In genomic region chr12:50258167-50258551, GRCh38 we compare ENCODE assay signal across 10 cellular contexts. TPM values are rescaled to one million over a fixed set of nuclear protein-coding genes. Genes with fewer than 3 reads are reported as not detected.
A peak's percentile ranks its signal among the peaks of the same experiment; 100 is the strongest.
DNase-seq lines count a peak whose midpoint lies in the region; ATAC-seq, FAIRE-seq and TF ChIP-seq lines count a peak whose summit lies in the region.
"Had no signal": no experiment of that assay in that cellular context is flagged by ENCODE, and none has a peak within 500 bp of the region (broad histone marks: within the 10 kb centered on the region; RNA-seq: fewer than 3 reads in every experiment).

No MANE protein-coding gene starts in this region.

- H3K4me1 ChIP-seq in colonic mucosa (peaks cover 6% of the 10 kb centered on the region), HepG2 (ENCODE audit: insufficient read depth, low read length) (peaks cover 86% of the 10 kb centered on the region), spleen (peaks cover 0 to 49% (median 8%) of the 10 kb centered on the region in 6 donors), neural progenitor cell (no peaks in the 10 kb centered on the region)

- no peaks in the 10 kb centered on the region for H3K9me3 ChIP-seq in colonic mucosa
- H3K9me3 ChIP-seq in HepG2 (ENCODE audit: low read length), result no peaks in the 10 kb centered on the region
- H3K9me3 ChIP-seq in spleen, result no peaks in the 10 kb centered on the region
- H3K9me3 ChIP-seq in neural progenitor cell (ENCODE audit: low read depth), result no peaks in the 10 kb centered on the region

- no peak overlapping the region for H3K27ac Mint-ChIP-seq in neural progenitor cell
- H3K27ac Mint-ChIP-seq: CD8-positive, alpha-beta T cell had no signal

- no peak for TF ChIP-seq RAD21 in HepG2 (CRISPR knock-in tag; IDR thresholded peaks at IDR 0.05)

- 71% methylated on average over 5 of the region's 5 CpGs for WGBS in HepG2 (ENCODE audit: low lambda C conversion rate)
- WGBS in spleen, 5 donors, result 65 to 88% (median 82%) methylated on average over 5 of the region's 5 CpGs

- in situ Hi-C loops in HepG2 (cut with HindIII; ENCODE audit: extremely low pct_ligation_motif_present, low pct_unique_long_range_greater_than_20kb), result no loop called here

- no peak overlapping the region for H3K4me3 ChIP-seq in colonic mucosa
- H3K4me3 ChIP-seq in HepG2 (replicated peaks in 1 of 3; ENCODE audit: insufficient read depth in 1 of 3, low read depth in 2 of 3, low read length in 3 of 3), result no peak overlapping the region
- H3K4me3 ChIP-seq in spleen, result no peak overlapping the region
- H3K4me3 ChIP-seq in neural progenitor cell, result no peak overlapping the region

- H3K79me2 ChIP-seq in HepG2 (ENCODE audit: insufficient read depth, low read length), result no peaks in the 10 kb centered on the region
- no peaks in the 10 kb centered on the region for H3K79me2 ChIP-seq in neural progenitor cell (ENCODE audit: low read depth)

- no peaks in the 10 kb centered on the region for H3K27me3 ChIP-seq in colonic mucosa
- no peaks in the 10 kb centered on the region for H3K27me3 ChIP-seq in HepG2 (ENCODE audit: control insufficient read depth in 1 of 2, insufficient read depth in 2 of 2, low read length in 2 of 2)
- H3K27me3 ChIP-seq in spleen (replicated peaks in 1 of 7), result no peaks in the 10 kb centered on the region
- H3K27me3 ChIP-seq in neural progenitor cell, result no peaks in the 10 kb centered on the region

- no peaks in the 10 kb centered on the region for H3K9me3 Mint-ChIP-seq in neural progenitor cell
- H3K9me3 Mint-ChIP-seq: CD8-positive, alpha-beta T cell had no signal

- TF ChIP-seq POLR2A in HepG2 (IDR thresholded peaks at IDR 0.05; ENCODE audit: insufficient read depth in 1 of 2, low read depth in 2 of 2, low read length in 2 of 2), result no peak
- no peak for TF ChIP-seq POLR2A in spleen (IDR thresholded peaks at IDR 0.05)

- no TSS peak for BruUV-seq in HepG2 (replicated peaks; lab: Mats Ljungman, UMichigan)

- intact Hi-C loops in colonic mucosa (cut with DNase I), result no loop called here
- intact Hi-C loops in HepG2 (cut with micrococcal nuclease; ENCODE audit: unreplicated experiment), result no loop called here
- intact Hi-C loops in spleen (cut with DNase I; ENCODE audit: low total_unique reads), result no loop called here

- H3K4me3 Mint-ChIP-seq in neural progenitor cell, result no peak overlapping the region
- H3K4me3 Mint-ChIP-seq: CD8-positive, alpha-beta T cell had no signal

- H3F3A ChIP-seq in neural progenitor cell (ENCODE audit: low read depth), result no peaks in the 10 kb centered on the region

- POLR2A ChIA-PET in HepG2 (lab: Yijun Ruan, JAX), result interaction anchor here (1.2 to 4.3 kb wide), 4 partner anchors 14 to 29 kb away, joined by 3 to 34 read pairs (median 26); partner anchors contain the start of gene LIMA1

- peak; percentile 23 for FAIRE-seq in HTR-8/SVneo (lab: Jason Lieb, UNC)
- no peak for FAIRE-seq in HepG2 (lab: Jason Lieb, UNC)
- FAIRE-seq in RCC 7860 (lab: Jason Lieb, UNC), result no peak

- H2AFZ ChIP-seq in HepG2 (ENCODE audit: low read length) (no peak overlapping the region), neural progenitor cell (replicated peaks) (no peak overlapping the region)

- H3K27me3 Mint-ChIP-seq in neural progenitor cell (ENCODE audit: insufficient read depth, low read depth), result no peaks in the 10 kb centered on the region

- TF ChIP-seq EP300 in HepG2 (IDR thresholded peaks at IDR 0.05; ENCODE audit: low read depth in 2 of 2, low read length in 2 of 2) (no peak), HepG2 (CRISPR knock-in tag; IDR thresholded peaks at IDR 0.05; ENCODE audit: borderline replicate concordance) (no peak)

- H3K4me2 ChIP-seq in HepG2 (ENCODE audit: low read depth, low read length) (no peak overlapping the region), neural progenitor cell (no peak overlapping the region)

- TF ChIP-seq CTCF in colonic mucosa (IDR thresholded peaks at IDR 0.05), result no peak
- no peak for TF ChIP-seq CTCF in HepG2 (CRISPR knock-in tag; IDR thresholded peaks at IDR 0.05)
- no peak for TF ChIP-seq CTCF in spleen (IDR thresholded peaks at IDR 0.05 in 8 of 11, conservative IDR thresholded peaks at IDR 0.05 in 3 of 11)
- no peak for TF ChIP-seq CTCF in neural progenitor cell (IDR thresholded peaks at IDR 0.05)

- H3K4me1 Mint-ChIP-seq in neural progenitor cell, result no peaks in the 10 kb centered on the region

- H4K20me1 ChIP-seq in HepG2 (ENCODE audit: insufficient read depth, low read length), result no peaks in the 10 kb centered on the region
- H4K20me1 ChIP-seq in neural progenitor cell (ENCODE audit: low read depth), result no peaks in the 10 kb centered on the region

- no peaks in the 10 kb centered on the region for H3K36me3 Mint-ChIP-seq in neural progenitor cell
- H3K36me3 Mint-ChIP-seq: CD8-positive, alpha-beta T cell had no signal

- peak overlapping the region; percentile 86 for H3K27ac ChIP-seq in colonic mucosa
- peak overlapping the region; percentile 40 for H3K27ac ChIP-seq in HepG2 (ENCODE audit: extremely low read length, insufficient read depth, low read length)
- H3K27ac ChIP-seq in spleen, result peak overlapping the region in 7 of 8 donors; percentile 9 to 60 (median 40)
- H3K27ac ChIP-seq in neural progenitor cell, result no peak overlapping the region

- ATAC-seq in HepG2 (peak; percentile 32; the same call in 2 of the 3 replicates), GM19467 (IDR thresholded peaks at IDR 0.05; ENCODE audit: unreplicated experiment) (no peak)
- ATAC-seq: CD8-positive, alpha-beta T cell had no signal

- CTCF ChIA-PET in HepG2 (lab: Yijun Ruan, JAX; ENCODE audit: low intra/inter-chr PET ratio, low total read pairs), result no interaction called here

- peak overlapping the region in 1 of 2 donors; percentile 68 for H3K9ac ChIP-seq in colonic mucosa (ENCODE audit: low read depth in 2 of 2, low read length in 2 of 2)
- H3K9ac ChIP-seq in HepG2 (ENCODE audit: insufficient read depth, low read depth, low read length), result no peak overlapping the region
- H3K9ac ChIP-seq in neural progenitor cell, result no peak overlapping the region

- no peaks in the 10 kb centered on the region for H3K36me3 ChIP-seq in colonic mucosa
- H3K36me3 ChIP-seq in HepG2 (replicated peaks in 1 of 2; ENCODE audit: control insufficient read depth in 1 of 2, insufficient read depth in 2 of 2, low read length in 2 of 2), result no peaks in the 10 kb centered on the region
- H3K36me3 ChIP-seq in spleen, result no peaks in the 10 kb centered on the region
- no peaks in the 10 kb centered on the region for H3K36me3 ChIP-seq in neural progenitor cell

- DNase-seq in HTR-8/SVneo (ENCODE audit: insufficient read length, low spot score), result no peak
- DNase-seq in colonic mucosa, result peak; percentile 56
- DNase-seq in HepG2 (ENCODE audit: low spot score), result no peak
- no peak for DNase-seq in spleen
- DNase-seq in neural progenitor cell (ENCODE audit: low spot score), result no peak
- DNase-seq in stimulated activated CD4-positive, alpha-beta T cell treated with anti-CD3 and anti-CD28 coated beads, Interleukin-4, amount 100 ng/mL, for 24 hours, result no peak
- DNase-seq in RCC 7860 (ENCODE audit: low spot score), result no peak
- DNase-seq: CD8-positive, alpha-beta T cell; NCI-H1436 had no signal

TF ChIP-seq in HepG2, 621 proteins besides CTCF, POLR2A, EP300 and RAD21 (continues in another document):
- TF ChIP-seq FOXA1 (IDR thresholded peaks at IDR 0.05) (no peak), FOXA1 (CRISPR knock-in tag; IDR thresholded peaks at IDR 0.05) (0 out of 2 replicates have a peak, but pooled peaks have one; percentile 11), IRF1 (CRISPR knock-in tag; IDR thresholded peaks at IDR 0.05; ENCODE audit: low read depth) (no peak)

RNA-seq across cellular contexts. Expression of gene LIMA1, which starts 25.2 kb away (rescaled TPM):
- 100 to 1,000 TPM; 228 to 385 TPM for total RNA-seq in colonic mucosa
- total RNA-seq in HepG2 (2016; rRNA removed; fragmentation: Illumina TruSeq; extraction: Trizol), result 13.0 and 19.3 TPM in 2 replicates
- total RNA-seq in HepG2 (2016; cell fraction: cytosol; rRNA removed; fragmentation: Illumina TruSeq; extraction: Trizol; ENCODE audit: low read depth), result 0.91 and 1.6 TPM in 2 replicates
- 12.8 and 15.0 TPM in 2 replicates for total RNA-seq in HepG2 (2016; cell fraction: insoluble cytoplasmic fraction; rRNA removed; fragmentation: Illumina TruSeq; extraction: Trizol)
- total RNA-seq in HepG2 (2016; cell fraction: membrane; rRNA removed; fragmentation: Illumina TruSeq; extraction: Trizol), result 4.2 and 5.4 TPM in 2 replicates
- total RNA-seq in HepG2 (2016; cell fraction: nucleus; rRNA removed; fragmentation: Illumina TruSeq; extraction: Trizol), result 14.1 and 15.9 TPM in 2 replicates
- 13.9 and 19.8 TPM in 2 replicates for polyA plus RNA-seq in HepG2 (2011; rRNA removed)
- 5.0 and 7.4 TPM in 2 replicates for polyA plus RNA-seq in HepG2 (2011; cell fraction: cytosol; rRNA removed)
- polyA plus RNA-seq in HepG2 (2011; cell fraction: nucleus; rRNA removed), result 8.8 and 9.7 TPM in 2 replicates
- polyA plus RNA-seq in HepG2 (2012), result 11.5 and 11.9 TPM in 2 replicates
- 0.72 and 1.1 TPM in 2 replicates for polyA plus RNA-seq in HepG2 (2016; cell fraction: cytosol; fragmentation: Illumina TruSeq; extraction: Trizol; ENCODE audit: low read depth)
- polyA plus RNA-seq in HepG2 (2016; cell fraction: insoluble cytoplasmic fraction; fragmentation: Illumina TruSeq; extraction: Trizol; ENCODE audit: low read depth), result 21.3 and 21.6 TPM in 2 replicates
- 1.9 and 2.7 TPM in 2 replicates for polyA plus RNA-seq in HepG2 (2016; cell fraction: membrane; fragmentation: Illumina TruSeq; extraction: Trizol; ENCODE audit: low read depth)
- 17.1 and 18.0 TPM in 2 replicates for polyA plus RNA-seq in HepG2 (2016; cell fraction: nucleus; fragmentation: Illumina TruSeq; extraction: Trizol; ENCODE audit: insufficient read depth, low read depth)
- polyA minus RNA-seq in HepG2 (2011; rRNA and poly(A)+ RNA removed; ENCODE audit: low replicate concordance), result 21.1 and 72.7 TPM in 2 replicates
- polyA minus RNA-seq in HepG2 (2011; cell fraction: cytosol; rRNA and poly(A)+ RNA removed), result 12.9 and 14.3 TPM in 2 replicates
- 22.8 and 23.7 TPM in 2 replicates for polyA minus RNA-seq in HepG2 (2011; cell fraction: nucleus; rRNA and poly(A)+ RNA removed)
- 100 to 1,000 TPM in 1 of 7 donors, 10 to 100 TPM in 6; 59.5 to 102 (median 64.3) TPM for total RNA-seq in spleen
- 10 to 100 TPM; 15.3 to 45.1 (median 22.7) TPM for polyA plus RNA-seq in spleen
- 19.1 and 25.0 TPM in 2 replicates for total RNA-seq in neural progenitor cell (ENCODE audit: low replicate concordance)
